ENCODE assay signal across 10 cellular contexts in genomic region chr1:1199961-1200875, GRCh38. TPM values are rescaled to one million over a fixed set of nuclear protein-coding genes. Genes with fewer than 3 reads are reported as not detected.
DNase-seq lines count a peak whose midpoint lies in the region; ATAC-seq, FAIRE-seq and TF ChIP-seq lines count a peak whose summit lies in the region.
"Had no signal": no experiment of that assay in that cellular context is flagged by ENCODE, and none has a peak within 500 bp of the region (broad histone marks: within the 10 kb centered on the region; RNA-seq: fewer than 3 reads in every experiment).

No MANE protein-coding gene starts in this region.

- H3K4me1 Mint-ChIP-seq in activated B cell treated with CpG ODN at 0.5 μM for 24 hours: peaks cover 14% of the 10 kb centered on the region
- H3K4me1 Mint-ChIP-seq in stimulated activated effector memory CD8-positive, alpha-beta T cell treated with anti-CD3 and anti-CD28 coated beads, Interleukin-12 subunit alpha, Interleukin-12 subunit beta, amount 100 ng/mL, for 72 hours: peaks cover 23% of the 10 kb centered on the region

- H3K36me3 Mint-ChIP-seq in activated B cell treated with CpG ODN at 0.5 μM for 24 hours (ENCODE audit: low read depth): peaks cover 3% of the 10 kb centered on the region
- peaks cover 66% of the 10 kb centered on the region for H3K36me3 Mint-ChIP-seq in stimulated activated effector memory CD8-positive, alpha-beta T cell treated with anti-CD3 and anti-CD28 coated beads, Interleukin-12 subunit alpha, Interleukin-12 subunit beta, amount 100 ng/mL, for 72 hours

- H3K27ac Mint-ChIP-seq in activated B cell treated with CpG ODN at 0.5 μM for 24 hours: peak overlapping the region; percentile 59
- peak overlapping the region; percentile 94 for H3K27ac Mint-ChIP-seq in stimulated activated effector memory CD8-positive, alpha-beta T cell treated with anti-CD3 and anti-CD28 coated beads, Interleukin-12 subunit alpha, Interleukin-12 subunit beta, amount 100 ng/mL, for 72 hours

- POLR2A ChIA-PET in activated B cell treated with CpG ODN at 0.5 μM for 24 hours (lab: Charles Lee): interaction anchor here (0.6 to 1.4 kb wide), 8 partner anchors 25 to 78 kb away, joined by 3 to 8 read pairs (median 4); partner anchors contain the start of genes B3GALT6 and SDF4

- intact Hi-C loops in activated B cell treated with CpG ODN at 0.5 μM for 24 hours (cut with micrococcal nuclease): loop anchor here (2.0 kb wide), 2 partner anchors 29 to 131 kb away; no protein-coding TSS in a partner anchor
- intact Hi-C loops in left cardiac atrium (cut with DNase I): no loop called here

- H3K9me3 Mint-ChIP-seq in activated B cell treated with CpG ODN at 0.5 μM for 24 hours: no peaks in the 10 kb centered on the region
- H3K9me3 Mint-ChIP-seq in stimulated activated effector memory CD8-positive, alpha-beta T cell treated with anti-CD3 and anti-CD28 coated beads, Interleukin-12 subunit alpha, Interleukin-12 subunit beta, amount 100 ng/mL, for 72 hours: peaks cover 2% of the 10 kb centered on the region

- peak; percentile 10 for DNase-seq in activated CD4-positive, alpha-beta T cell treated with anti-CD3 and anti-CD28 coated beads for 1 hour
- DNase-seq in activated CD4-positive, alpha-beta T cell treated with anti-CD3 and anti-CD28 coated beads, Interleukin-2, amount 50 U/mL, for 48 hours: no peak
- no peak for DNase-seq in activated B cell treated with CpG ODN at 0.5 μM for 24 hours
- DNase-seq in left cardiac atrium: peak; percentile 22
- DNase-seq in stimulated activated effector memory CD8-positive, alpha-beta T cell treated with anti-CD3 and anti-CD28 coated beads, Interleukin-12 subunit alpha, Interleukin-12 subunit beta, amount 100 ng/mL, for 72 hours (ENCODE audit: low spot score in 2 of 2): no peak
- DNase-seq in left lobe of liver (ENCODE audit: low spot score): no peak
- DNase-seq in H54 (ENCODE audit: insufficient read length, low spot score): no peak

- ATAC-seq in activated B cell treated with CpG ODN at 0.5 μM for 24 hours (ENCODE audit: low read depth) (no peak), left cardiac atrium (no peak), left lobe of liver (no peak), HG02610 (IDR thresholded peaks at IDR 0.05; ENCODE audit: unreplicated experiment) (no peak)
- no peak for ATAC-seq in stimulated activated effector memory CD8-positive, alpha-beta T cell treated with anti-CD3 and anti-CD28 coated beads, Interleukin-12 subunit alpha, Interleukin-12 subunit beta, amount 100 ng/mL, for 72 hours

- no peak for TF ChIP-seq CTCF in activated B cell treated with CpG ODN at 0.5 μM for 24 hours (IDR thresholded peaks at IDR 0.05)

- no peak for FAIRE-seq in H54 (lab: Jason Lieb, UNC)

- H3K4me3 Mint-ChIP-seq in activated B cell treated with CpG ODN at 0.5 μM for 24 hours: peak overlapping the region; percentile 44
- H3K4me3 Mint-ChIP-seq in stimulated activated effector memory CD8-positive, alpha-beta T cell treated with anti-CD3 and anti-CD28 coated beads, Interleukin-12 subunit alpha, Interleukin-12 subunit beta, amount 100 ng/mL, for 72 hours: peak overlapping the region; percentile 66

- H3K27me3 Mint-ChIP-seq in activated B cell treated with CpG ODN at 0.5 μM for 24 hours: no peaks in the 10 kb centered on the region

- TF ChIP-seq POLR2A in H54 (IDR thresholded peaks at IDR 0.05; ENCODE audit: low read depth, low read length): no peak

- CTCF ChIA-PET in activated B cell treated with CpG ODN at 0.5 μM for 24 hours (lab: Charles Lee): interaction anchor here (1.6 kb wide), 1 partner anchor 78 kb away, joined by 8 read pairs; no protein-coding TSS in a partner anchor

RNA-seq across cellular contexts. Expression of gene TNFRSF18, which starts 6.2 kb away (rescaled TPM):
- total RNA-seq in activated B cell treated with CpG ODN at 0.5 μM for 24 hours (36.7 and 37.5 TPM in 2 replicates), left cardiac atrium (under 1 TPM in 1 of 2 donors, not detected in 1; 0.44 TPM), left lobe of liver (not detected)
- total RNA-seq: A172, pulmonary artery endothelial cell had no signal

RNA-seq across cellular contexts. Expression of gene TNFRSF4, which starts 13.7 kb away (rescaled TPM):
- 0.86 and 1.1 TPM in 2 replicates for total RNA-seq in activated B cell treated with CpG ODN at 0.5 μM for 24 hours
- total RNA-seq in left cardiac atrium: 1 to 10 TPM; 1.2 to 1.6 TPM
- total RNA-seq in left lobe of liver: 0.38 TPM
- total RNA-seq: A172 had no signal

RNA-seq across cellular contexts. Expression of gene TTLL10, which starts 26.5 kb away (rescaled TPM):
- total RNA-seq in activated B cell treated with CpG ODN at 0.5 μM for 24 hours: 0.16 TPM in 1 of 2 replicates, not detected in the other
- total RNA-seq in left cardiac atrium: not detected
- total RNA-seq in left lobe of liver: not detected
- total RNA-seq: A172, pulmonary artery endothelial cell had no signal

RNA-seq across cellular contexts. Expression of gene SDF4, which starts 31.6 kb away (rescaled TPM):
- 94.4 and 97.9 TPM in 2 replicates for total RNA-seq in activated B cell treated with CpG ODN at 0.5 μM for 24 hours
- total RNA-seq in left cardiac atrium: 100 to 1,000 TPM; 132 to 173 TPM
- total RNA-seq in left lobe of liver: 166 TPM

RNA-seq across cellular contexts. Expression of gene B3GALT6, which starts 31.8 kb away (rescaled TPM):
- total RNA-seq in activated B cell treated with CpG ODN at 0.5 μM for 24 hours: 20.9 and 22.1 TPM in 2 replicates
- total RNA-seq in left cardiac atrium: 10 to 100 TPM; 11.3 to 16.0 TPM
- 9.3 TPM for total RNA-seq in left lobe of liver

Comparison
In these comparisons a context has a peak if more than half of its experiments do, and no peak if none do; other contexts are left out.
1. DNase-seq: peak in activated CD4-positive, alpha-beta T cell treated with anti-CD3 and anti-CD28 coated beads for 1 hour (single experiment) and left cardiac atrium (single experiment); none in activated CD4-positive, alpha-beta T cell treated with anti-CD3 and anti-CD28 coated beads, Interleukin-2, amount 50 U/mL, for 48 hours (0 of 2), activated B cell treated with CpG ODN at 0.5 μM for 24 hours (single experiment), stimulated activated effector memory CD8-positive, alpha-beta T cell treated with anti-CD3 and anti-CD28 coated beads, Interleukin-12 subunit alpha, Interleukin-12 subunit beta, amount 100 ng/mL, for 72 hours (0 of 2), left lobe of liver (single experiment) and H54 (single experiment).
2. RNA of gene TNFRSF18, which starts 6.2 kb away (total RNA-seq): 36.7 to 37.5 TPM in activated B cell treated with CpG ODN at 0.5 μM for 24 hours; 0.44 TPM in left cardiac atrium and not detected in left lobe of liver (single experiment); every median in the first group is over 10 times any median in the second.